17 cellular contexts compared by ENCODE assay signal in the genomic region with DNA sequence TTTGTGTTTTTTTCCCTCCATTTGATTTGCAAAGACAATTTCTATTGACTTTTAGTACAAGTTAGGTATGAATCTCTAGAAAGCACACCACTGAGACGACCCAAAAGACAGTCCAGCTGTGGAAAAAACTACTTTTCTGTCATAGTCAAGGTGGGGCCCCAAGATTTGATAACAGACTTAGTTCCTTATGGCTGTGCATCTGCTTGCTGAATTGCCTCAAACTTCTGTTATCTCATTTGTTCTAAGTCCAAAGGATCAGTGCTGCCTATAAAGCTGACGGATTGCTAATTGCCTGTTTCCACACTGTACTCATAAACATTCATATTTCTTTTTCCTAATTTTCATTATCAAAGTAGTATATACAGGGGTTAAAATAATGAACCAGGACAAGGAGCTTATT.
A peak's percentile ranks its signal among the peaks of the same experiment; 100 is the strongest.
DNase-seq lines count a peak whose midpoint lies in the region; TF ChIP-seq lines count a peak whose summit lies in the region.
"Had no signal": no experiment of that assay in that cellular context is flagged by ENCODE, and none has a peak within 500 bp of the region (broad histone marks: within the 10 kb centered on the region; RNA-seq: fewer than 3 reads in every experiment).

No MANE protein-coding gene starts in this region.

- H2AFZ ChIP-seq in H9 (ENCODE audit: low read length), result no peak overlapping the region

- no peaks in the 10 kb centered on the region for H3K23me2 ChIP-seq in H9 (ENCODE audit: insufficient read length, low read depth, low read length, poor library complexity, severe bottlenecking)

- H2BK20ac ChIP-seq in H9 (ENCODE audit: low read depth, low read length, poor library complexity, severe bottlenecking), result no peak overlapping the region

- no peak overlapping the region for H2AK5ac ChIP-seq in H9 (ENCODE audit: insufficient read length, low read length)

- no peak overlapping the region for H3K14ac ChIP-seq in H9 (ENCODE audit: insufficient read depth, low read length)

- H4K8ac ChIP-seq in H9 (replicated peaks; ENCODE audit: insufficient read length, low read depth, low read length), result no peak overlapping the region

- H3K4me1 Mint-ChIP-seq in H9 (peaks cover 53 to 56% of the 10 kb centered on the region in 2 experiments), progenitor cell of endocrine pancreas (ENCODE audit: low read depth) (peaks cover 23% of the 10 kb centered on the region)
- H3K4me1 Mint-ChIP-seq: activated CD4-positive, alpha-beta T cell treated with anti-CD3 and anti-CD28 coated beads, Interleukin-2, amount 10 ng/mL, durations not matched to agents 24 days and 14 days had no signal

- no peak overlapping the region for H3K4me3 ChIP-seq in fibroblast of villous mesenchyme (ENCODE audit: low read depth, low read length)
- H3K4me3 ChIP-seq: spleen had no signal

- peaks cover 21% of the 10 kb centered on the region for H3K4me1 ChIP-seq in H9 (ENCODE audit: insufficient read depth, low read length)

- no peaks in the 10 kb centered on the region for H3K9me3 ChIP-seq in H9 (ENCODE audit: control insufficient read depth, low read depth, low read length)

- H4K91ac ChIP-seq in H9 (ENCODE audit: insufficient read length, low read depth, low read length), result no peak overlapping the region

- H3K27me3 ChIP-seq in H9 (ENCODE audit: insufficient read depth, low read length), result no peaks in the 10 kb centered on the region
- H3K27me3 ChIP-seq: spleen had no signal

- no peaks in the 10 kb centered on the region for H4K20me1 ChIP-seq in H9 (ENCODE audit: control insufficient read depth, insufficient read depth, insufficient read length)

- H3K27ac ChIP-seq in H9 (ENCODE audit: insufficient read length, low read depth, low read length) (peak overlapping the region; percentile 24), VCaP (peak overlapping the region; percentile 71), RWPE1 (no peak overlapping the region)
- H3K27ac ChIP-seq: HL-60, spleen had no signal

- H2BK12ac ChIP-seq in H9 (ENCODE audit: insufficient read length, low read depth, low read length), result no peak overlapping the region

- peak overlapping the region; percentile 47 for H3K9ac ChIP-seq in H9 (ENCODE audit: extremely low read depth, insufficient read length, low read length)

- H3T11ph ChIP-seq in H9 (ENCODE audit: low read length), result no peak overlapping the region

- peak overlapping the region; percentile 16 to 59; a peak in 3 of 5 replicates for H3K4me3 Mint-ChIP-seq in H9
- H3K4me3 Mint-ChIP-seq in progenitor cell of endocrine pancreas (ENCODE audit: low read depth), result no peak overlapping the region
- H3K4me3 Mint-ChIP-seq: activated CD4-positive, alpha-beta T cell treated with anti-CD3 and anti-CD28 coated beads, Interleukin-2, amount 10 ng/mL, durations not matched to agents 24 days and 14 days had no signal

- POLR2A ChIA-PET in RWPE1 (lab: Yijun Ruan, JAX; ENCODE audit: low non-redundant PET), result no interaction called here

- TF ChIP-seq CTCF in H9 (conservative IDR thresholded peaks at IDR 0.05) (no peak), VCaP (conservative IDR thresholded peaks at IDR 0.05) (no peak), fibroblast of villous mesenchyme (IDR thresholded peaks at IDR 0.05; ENCODE audit: insufficient read depth, low read depth, low read length) (no peak), progenitor cell of endocrine pancreas (IDR thresholded peaks at IDR 0.05; ENCODE audit: unreplicated experiment) (no peak), RWPE1 (conservative IDR thresholded peaks at IDR 0.05; ENCODE audit: low read depth) (no peak)

- CTCF ChIA-PET in RWPE1 (lab: Yijun Ruan, JAX), result interaction anchor here (0.5 kb wide), 1 partner anchor 21 kb away, joined by 3 read pairs; no protein-coding TSS in a partner anchor

- no peak overlapping the region for H2BK15ac ChIP-seq in H9 (ENCODE audit: low read depth, low read length)

- H2BK120ac ChIP-seq in H9 (ENCODE audit: low read depth, low read length, poor library complexity, severe bottlenecking), result no peak overlapping the region

- H3K9me3 Mint-ChIP-seq in H9, result peaks cover 10 to 22% of the 10 kb centered on the region in 2 experiments
- H3K9me3 Mint-ChIP-seq in progenitor cell of endocrine pancreas (ENCODE audit: low read depth), result peaks cover 9% of the 10 kb centered on the region
- H3K9me3 Mint-ChIP-seq: activated CD4-positive, alpha-beta T cell treated with anti-CD3 and anti-CD28 coated beads, Interleukin-2, amount 10 ng/mL, durations not matched to agents 24 days and 14 days had no signal

- no peak overlapping the region for H3K56ac ChIP-seq in H9 (ENCODE audit: insufficient read length, low read depth, low read length)

- H3K36me3 Mint-ChIP-seq in H9 (ENCODE audit: insufficient read depth in 1 of 3, low read depth in 3 of 3) (peaks cover 17 to 26% (median 23%) of the 10 kb centered on the region in 3 experiments), progenitor cell of endocrine pancreas (ENCODE audit: insufficient read depth) (peaks cover 17% of the 10 kb centered on the region)

- H3K23ac ChIP-seq in H9 (ENCODE audit: insufficient read length, low read depth, low read length), result no peak overlapping the region

- H3K4me2 ChIP-seq in H9 (ENCODE audit: insufficient read depth, insufficient read length, low read length), result peak overlapping the region; percentile 63

- H3K4ac ChIP-seq in H9 (ENCODE audit: low read depth, low read length), result no peak overlapping the region

- WGBS in H9 (ENCODE audit: extremely low coverage, insufficient read length, low lambda C conversion rate), result no CpG with 5 or more reads among the region's 2 CpGs

- H2BK5ac ChIP-seq in H9 (ENCODE audit: insufficient read length, low read length), result no peak overlapping the region

- H3K79me2 ChIP-seq in H9 (ENCODE audit: insufficient read depth, low read length), result peaks cover 20% of the 10 kb centered on the region; the same call in 1 of the 2 replicates

- peaks cover 5% of the 10 kb centered on the region for H3K79me1 ChIP-seq in H9 (ENCODE audit: insufficient read depth, low read depth, low read length, poor library complexity, severe bottlenecking)

- H4K5ac ChIP-seq in H9 (ENCODE audit: insufficient read length, low read depth, low read length), result no peak overlapping the region

- H3K27me3 Mint-ChIP-seq in H9 (ENCODE audit: low read depth), result no peaks in the 10 kb centered on the region
- H3K27me3 Mint-ChIP-seq in progenitor cell of endocrine pancreas, result no peaks in the 10 kb centered on the region
- H3K27me3 Mint-ChIP-seq: activated CD4-positive, alpha-beta T cell treated with anti-CD3 and anti-CD28 coated beads, Interleukin-2, amount 10 ng/mL, durations not matched to agents 24 days and 14 days had no signal

- no peak overlapping the region for H3K18ac ChIP-seq in H9 (ENCODE audit: insufficient read length, low read depth, low read length)

- DNase-seq in H9 (no peak), fibroblast of villous mesenchyme (ENCODE audit: low read depth) (peak; percentile 86), progenitor cell of endocrine pancreas (ENCODE audit: low spot score, unreplicated experiment) (no peak), AG08395 (ENCODE audit: low spot score) (no peak), putamen (ENCODE audit: low spot score) (no peak), Ammon's horn (ENCODE audit: low spot score) (no peak), RWPE1 (ENCODE audit: low spot score) (no peak)
- DNase-seq: activated CD4-positive, alpha-beta T cell treated with anti-CD3 and anti-CD28 coated beads, Interleukin-2, amount 10 ng/mL, durations not matched to agents 24 days and 14 days; activated naive CD4-positive, alpha-beta T cell treated with anti-CD3 and anti-CD28 coated beads, Interleukin-2, amount 50 U/mL, for 16 hours; GF-D8; Karpas-422; NCI-H1417 treated with DMSO at 0.1 percent for 48 hours; SHP77 treated with DMSO at 0.1 percent for 48 hours; spleen; stimulated activated naive CD8-positive, alpha-beta T cell treated with anti-CD3 and anti-CD28 coated beads, Interleukin-15, Interleukin-2, amounts not matched to agents 100 U/mL and 50 U/mL, for 24 hours had no signal

- H3K27ac Mint-ChIP-seq in H9 (peak overlapping the region; percentile 96 to 98 (median 98); a peak in 6 of 7 replicates), progenitor cell of endocrine pancreas (peak overlapping the region; percentile 75)
- H3K27ac Mint-ChIP-seq: activated CD4-positive, alpha-beta T cell treated with anti-CD3 and anti-CD28 coated beads, Interleukin-2, amount 10 ng/mL, durations not matched to agents 24 days and 14 days had no signal
